2 cellular contexts compared by ENCODE assay signal in the genomic region with DNA sequence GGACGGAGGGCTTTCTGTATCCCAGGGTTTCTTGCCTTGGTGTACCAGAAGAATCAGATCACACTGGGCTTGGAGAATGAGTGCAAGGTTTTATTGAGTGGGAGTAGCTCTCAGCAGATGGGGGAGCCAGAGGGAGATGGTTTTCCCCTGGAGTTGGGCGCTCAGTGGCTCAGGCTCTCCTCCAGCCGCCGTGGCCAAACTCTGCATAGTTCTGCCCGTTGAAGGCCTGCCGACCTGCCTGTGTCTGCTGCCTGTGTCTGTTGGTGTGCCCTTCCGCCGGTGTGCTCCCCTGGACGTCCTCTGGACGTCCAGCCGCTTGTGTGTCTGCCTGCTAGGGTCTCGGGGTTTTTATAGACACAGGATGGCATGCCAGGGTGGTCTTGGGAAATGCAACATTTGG.
TF ChIP-seq lines count a peak whose summit lies in the region.

No MANE protein-coding gene starts in this region.

TF ChIP-seq in GM23338, 12 proteins besides CTCF, POLR2A, EP300 and RAD21 (continues in another document):
- no peak for TF ChIP-seq ETS1 (IDR thresholded peaks at IDR 0.05)
- TF ChIP-seq EZH2 (IDR thresholded peaks at IDR 0.05; ENCODE audit: low read depth, unreplicated experiment) = no peak
- no peak for TF ChIP-seq POLR2AphosphoS5 (IDR thresholded peaks at IDR 0.05; ENCODE audit: low read depth)
- TF ChIP-seq JUNB (IDR thresholded peaks at IDR 0.05; ENCODE audit: unreplicated experiment) = no peak
- TF ChIP-seq STAT1 (IDR thresholded peaks at IDR 0.05; ENCODE audit: unreplicated experiment) = no peak
- TF ChIP-seq ZNF462 (CRISPR knock-in tag; IDR thresholded peaks at IDR 0.05) = no peak
- TF ChIP-seq NANOG (IDR thresholded peaks at IDR 0.05; ENCODE audit: borderline replicate concordance) = no peak
- TF ChIP-seq ZNF114 (CRISPR knock-in tag; IDR thresholded peaks at IDR 0.05) = no peak
- no peak for TF ChIP-seq ZNF331 (CRISPR knock-in tag; IDR thresholded peaks at IDR 0.05; ENCODE audit: low read depth)
- no peak for TF ChIP-seq EZH2phosphoT487 (IDR thresholded peaks at IDR 0.05; ENCODE audit: unreplicated experiment)
- TF ChIP-seq CREB1 (CRISPR knock-in tag; IDR thresholded peaks at IDR 0.05; ENCODE audit: low read depth) = no peak

TF ChIP-seq in H1, 55 proteins besides CTCF, POLR2A, EP300 and RAD21:
- no peak for TF ChIP-seq POU5F1 (IDR thresholded peaks at IDR 0.05; ENCODE audit: low read depth, low read length)
- no peak for TF ChIP-seq TEAD4 (IDR thresholded peaks at IDR 0.05; ENCODE audit: low read depth, low read length)
- no peak for TF ChIP-seq CHD2 (IDR thresholded peaks at IDR 0.05; ENCODE audit: low read length)
- TF ChIP-seq NRF1 (IDR thresholded peaks at IDR 0.05; ENCODE audit: low read depth, low read length) = no peak
- TF ChIP-seq JUN (IDR thresholded peaks at IDR 0.05; ENCODE audit: low read depth, low read length) = no peak
- TF ChIP-seq, protein P1, sequence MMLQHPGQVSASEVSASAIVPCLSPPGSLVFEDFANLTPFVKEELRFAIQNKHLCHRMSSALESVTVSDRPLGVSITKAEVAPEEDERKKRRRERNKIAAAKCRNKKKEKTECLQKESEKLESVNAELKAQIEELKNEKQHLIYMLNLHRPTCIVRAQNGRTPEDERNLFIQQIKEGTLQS (IDR thresholded peaks at IDR 0.05; ENCODE audit: insufficient read depth, low read depth, low read length) = no peak
